26 cellular contexts compared by ENCODE assay signal in genomic region chr1:234681990-234682389, GRCh38.
"Had no signal": no experiment of that assay in that cellular context is flagged by ENCODE, and none has a peak within 500 bp of the region (broad histone marks: within the 10 kb centered on the region; RNA-seq: fewer than 3 reads in every experiment).

No MANE protein-coding gene starts in this region.

- DNase-seq: activated CD4-positive, alpha-beta memory T cell treated with anti-CD3 and anti-CD28 coated beads, Interleukin-2, amount 10 ng/mL, durations not matched to agents 7 days and 5 days; activated CD4-positive, alpha-beta T cell treated with anti-CD3 and anti-CD28 coated beads for 36 hours; activated CD4-positive, alpha-beta T cell treated with anti-CD3 and anti-CD28 coated beads, Interleukin-2, amount 10 ng/mL, durations not matched to agents 24 days and 14 days; activated CD4-positive, CD25-positive, alpha-beta regulatory T cell; activated CD4-positive, CD25-positive, alpha-beta regulatory T cell treated with anti-CD3 and anti-CD28 coated beads, Interleukin-2, amount 50 U/mL, for 72 hours; activated gamma-delta T cell treated with Interleukin-2 at 50 U/mL for 16 hours; activated naive CD4-positive, alpha-beta T cell treated with anti-CD3 and anti-CD28 coated beads, Interleukin-2, amount 50 U/mL, for 16 hours; activated naive CD4-positive, alpha-beta T cell treated with Interleukin-2 at 50 U/mL for 16 hours; activated T-cell treated with anti-CD3 and anti-CD28 coated beads, Interleukin-2, amount 50 U/mL, for 1 hour; activated T-cell treated with anti-CD3 and anti-CD28 coated beads, Interleukin-2, amount 50 U/mL, for 48 hours; amniotic stem cell; anterior cingulate cortex; brain microvascular endothelial cell; caudate nucleus; colonic mucosa; effector CD8-positive, alpha-beta T cell; foreskin keratinocyte; gastrocnemius medialis; glutamatergic neuron; heart left ventricle; hypothalamus; T-helper 2 cell had no signal

- H3K27ac Mint-ChIP-seq: activated CD4-positive, alpha-beta memory T cell treated with anti-CD3 and anti-CD28 coated beads, Interleukin-2, amount 10 ng/mL, durations not matched to agents 7 days and 5 days; activated CD4-positive, alpha-beta T cell treated with anti-CD3 and anti-CD28 coated beads for 36 hours; activated CD4-positive, alpha-beta T cell treated with anti-CD3 and anti-CD28 coated beads, Interleukin-2, amount 10 ng/mL, durations not matched to agents 24 days and 14 days; activated naive CD8-positive, alpha-beta T cell; activated T-helper 1 cell treated with anti-CD3 and anti-CD28 coated beads, Interleukin-12 subunit alpha, Interleukin-12 subunit beta, Interleukin-2, Interleukin-4 antibody, amounts not matched to agents 30 ng/mL and 10 ng/mL and 1 ng/mL, durations not matched to agents 14 hours and 24 hours and 36 hours; activated T-helper 2 cell treated with anti-CD3 and anti-CD28 coated beads, Interferon-gamma antibody, Interleukin-2, Interleukin-4, amounts not matched to agents 10 μg/mL and 5 μg/mL and 100 μg/mL, durations not matched to agents 14 hours and 24 hours and 36 hours had no signal

- H3K36me3 Mint-ChIP-seq: activated naive CD8-positive, alpha-beta T cell had no signal

- H3K4me1 ChIP-seq: colonic mucosa, foreskin keratinocyte had no signal

- H3K27me3 Mint-ChIP-seq: activated CD4-positive, alpha-beta T cell treated with anti-CD3 and anti-CD28 coated beads for 36 hours; activated CD4-positive, alpha-beta T cell treated with anti-CD3 and anti-CD28 coated beads, Interleukin-2, amount 10 ng/mL, durations not matched to agents 24 days and 14 days; activated naive CD8-positive, alpha-beta T cell had no signal

- H3K27me3 ChIP-seq: brain microvascular endothelial cell, colonic mucosa, foreskin keratinocyte, gastrocnemius medialis, heart left ventricle had no signal

- FAIRE-seq: astrocyte had no signal

- H3K27ac ChIP-seq: brain microvascular endothelial cell, colonic mucosa, foreskin keratinocyte, gastrocnemius medialis, heart left ventricle had no signal

- H3K4me1 Mint-ChIP-seq: activated CD4-positive, alpha-beta memory T cell treated with anti-CD3 and anti-CD28 coated beads, Interleukin-2, amount 10 ng/mL, durations not matched to agents 7 days and 5 days; activated CD4-positive, alpha-beta T cell treated with anti-CD3 and anti-CD28 coated beads for 36 hours; activated CD4-positive, alpha-beta T cell treated with anti-CD3 and anti-CD28 coated beads, Interleukin-2, amount 10 ng/mL, durations not matched to agents 24 days and 14 days had no signal

- H3K9me3 ChIP-seq: colonic mucosa, gastrocnemius medialis had no signal

- H3K36me3 ChIP-seq: brain microvascular endothelial cell, colonic mucosa, gastrocnemius medialis, heart left ventricle had no signal

- H3K4me3 ChIP-seq: colonic mucosa, gastrocnemius medialis, heart left ventricle had no signal

- H3K4me3 Mint-ChIP-seq: activated CD4-positive, alpha-beta memory T cell treated with anti-CD3 and anti-CD28 coated beads, Interleukin-2, amount 10 ng/mL, durations not matched to agents 7 days and 5 days; activated CD4-positive, alpha-beta T cell treated with anti-CD3 and anti-CD28 coated beads for 36 hours; activated CD4-positive, alpha-beta T cell treated with anti-CD3 and anti-CD28 coated beads, Interleukin-2, amount 10 ng/mL, durations not matched to agents 24 days and 14 days; activated naive CD8-positive, alpha-beta T cell; activated T-helper 1 cell treated with anti-CD3 and anti-CD28 coated beads, Interleukin-12 subunit alpha, Interleukin-12 subunit beta, Interleukin-2, Interleukin-4 antibody, amounts not matched to agents 30 ng/mL and 10 ng/mL and 1 ng/mL, durations not matched to agents 14 hours and 24 hours and 36 hours had no signal
